ENCODE assay signal across 33 cellular contexts in the genomic region with DNA sequence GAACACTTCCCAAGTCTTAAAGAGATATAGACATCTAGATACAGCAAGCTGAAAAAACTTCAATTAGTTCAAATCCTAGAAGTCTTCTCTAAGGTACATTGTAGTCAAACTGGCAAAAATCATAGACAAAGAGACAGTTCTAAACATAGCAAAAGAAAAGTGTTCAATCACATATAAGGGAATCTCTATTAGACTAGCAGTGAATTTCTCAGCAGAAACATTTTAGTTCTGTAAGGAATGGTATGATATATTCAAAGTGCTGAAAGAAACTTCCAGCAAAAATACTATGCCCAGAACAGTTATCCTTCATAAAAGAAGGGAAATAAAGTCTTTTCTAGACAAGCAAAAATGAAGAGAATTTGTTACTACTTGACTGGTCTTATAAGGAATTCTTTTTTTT.
"Had no signal": no experiment of that assay in that cellular context is flagged by ENCODE, and none has a peak within 500 bp of the region (broad histone marks: within the 10 kb centered on the region; RNA-seq: fewer than 3 reads in every experiment).

No MANE protein-coding gene starts in this region.

- FAIRE-seq: astrocyte, bronchial epithelial cell had no signal

- ATAC-seq: activated naive CD4-positive, alpha-beta T cell treated with anti-CD3 and anti-CD28 coated beads, Interleukin-2, amount 50 U/mL, for 72 hours; activated naive CD8-positive, alpha-beta T cell treated with anti-CD3 and anti-CD28 coated beads, Interleukin-2, amount 50 U/mL, for 24 hours; activated T-cell treated with anti-CD3 and anti-CD28 coated beads, Interleukin-2, amount 50 U/mL, for 4 hours; activated T-cell treated with anti-CD3 and anti-CD28 coated beads, Interleukin-2, amount 50 U/mL, for 72 hours; activated T-helper 17 cell treated with anti-CD3 and anti-CD28 coated beads, Interleukin-2, amount 50 U/mL, for 72 hours; body of pancreas had no signal

- H3K36me3 ChIP-seq: adrenal gland, ascending aorta, brain microvascular endothelial cell, breast epithelium, cardiac muscle cell had no signal

- H3K9me3 ChIP-seq: adrenal gland, body of pancreas had no signal

- H3K4me3 ChIP-seq: adrenal gland, ascending aorta, body of pancreas, breast epithelium, cardiac muscle cell had no signal

- H3K27me3 ChIP-seq: adrenal gland, ascending aorta, body of pancreas, brain microvascular endothelial cell, breast epithelium, cardiac muscle cell had no signal

- H3K27ac ChIP-seq: adrenal gland, ascending aorta, body of pancreas, brain microvascular endothelial cell, breast epithelium, cardiac muscle cell had no signal

- H3K4me1 ChIP-seq: adrenal gland, ascending aorta, body of pancreas, breast epithelium had no signal

- DNase-seq: activated effector memory CD4-positive, alpha-beta T cell treated with anti-CD3 and anti-CD28 coated beads, Interleukin-2, amount 50 U/mL, for 16 hours; activated effector memory CD4-positive, alpha-beta T cell treated with Interleukin-2 at 50 U/mL for 16 hours; activated gamma-delta T cell; activated gamma-delta T cell treated with Interleukin-2 at 50 U/mL for 16 hours; activated naive CD4-positive, alpha-beta T cell; activated naive CD4-positive, alpha-beta T cell treated with anti-CD3 and anti-CD28 coated beads for 36 hours; activated naive CD4-positive, alpha-beta T cell treated with anti-CD3 and anti-CD28 coated beads, Interleukin-2, amount 10 ng/mL, durations not matched to agents 7 days and 5 days; activated naive CD4-positive, alpha-beta T cell treated with anti-CD3 and anti-CD28 coated beads, Interleukin-2, amount 50 U/mL, for 16 hours; activated naive CD4-positive, alpha-beta T cell treated with Interleukin-2 at 50 U/mL for 16 hours; activated naive CD8-positive, alpha-beta T cell treated with anti-CD3 and anti-CD28 coated beads for 36 hours; activated naive CD8-positive, alpha-beta T cell treated with anti-CD3 and anti-CD28 coated beads, Interleukin-2, amount 10 ng/mL, durations not matched to agents 7 days and 5 days; activated naive CD8-positive, alpha-beta T cell treated with anti-CD3 and anti-CD28 coated beads, Interleukin-2, amount 50 U/mL, for 24 hours; activated T-cell treated with anti-CD3 and anti-CD28 coated beads, Interleukin-2, amount 50 U/mL, for 24 hours; activated T-cell treated with anti-CD3 and anti-CD28 coated beads, Interleukin-2, amount 50 U/mL, for 4 hours; activated T-cell treated with anti-CD3 and anti-CD28 coated beads, Interleukin-2, amount 50 U/mL, for 48 hours; activated T-cell treated with anti-CD3 and anti-CD28 coated beads, Interleukin-2, amount 50 U/mL, for 72 hours; adrenal gland; amniotic stem cell; amygdala; anterior cingulate cortex; aorta; body of pancreas; brain microvascular endothelial cell; caudate nucleus; central memory CD4-positive, alpha-beta T cell; cerebellar nuclear complex had no signal
